Comparison of ENCODE assay signal across 1 cellular context in the genomic region with DNA sequence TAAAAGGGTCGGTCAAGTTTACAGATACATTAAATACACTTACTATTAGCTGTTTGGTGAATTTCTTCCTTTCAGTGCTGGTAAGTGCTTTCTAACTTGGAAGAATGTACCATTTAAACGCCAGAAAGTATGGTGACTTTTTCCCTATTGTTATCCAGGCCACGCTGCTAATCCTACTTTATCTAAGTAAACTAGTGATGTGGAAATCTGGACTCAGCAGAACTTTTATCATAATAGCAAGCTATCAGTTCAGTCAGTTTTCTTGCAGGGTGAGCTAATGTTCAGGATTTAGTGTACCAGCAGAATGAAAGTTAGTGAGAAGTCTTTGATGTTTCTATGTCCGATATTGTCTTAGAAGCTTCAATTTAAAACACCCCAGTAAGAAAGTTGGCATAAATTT.
A peak's percentile ranks its signal among the peaks of the same experiment; 100 is the strongest.
TF ChIP-seq lines count a peak whose summit lies in the region.

No MANE protein-coding gene starts in this region.

TF ChIP-seq in HepG2, 621 proteins besides CTCF, POLR2A, EP300 and RAD21 (continued from another document and continues in another):
- TF ChIP-seq, protein P1, sequence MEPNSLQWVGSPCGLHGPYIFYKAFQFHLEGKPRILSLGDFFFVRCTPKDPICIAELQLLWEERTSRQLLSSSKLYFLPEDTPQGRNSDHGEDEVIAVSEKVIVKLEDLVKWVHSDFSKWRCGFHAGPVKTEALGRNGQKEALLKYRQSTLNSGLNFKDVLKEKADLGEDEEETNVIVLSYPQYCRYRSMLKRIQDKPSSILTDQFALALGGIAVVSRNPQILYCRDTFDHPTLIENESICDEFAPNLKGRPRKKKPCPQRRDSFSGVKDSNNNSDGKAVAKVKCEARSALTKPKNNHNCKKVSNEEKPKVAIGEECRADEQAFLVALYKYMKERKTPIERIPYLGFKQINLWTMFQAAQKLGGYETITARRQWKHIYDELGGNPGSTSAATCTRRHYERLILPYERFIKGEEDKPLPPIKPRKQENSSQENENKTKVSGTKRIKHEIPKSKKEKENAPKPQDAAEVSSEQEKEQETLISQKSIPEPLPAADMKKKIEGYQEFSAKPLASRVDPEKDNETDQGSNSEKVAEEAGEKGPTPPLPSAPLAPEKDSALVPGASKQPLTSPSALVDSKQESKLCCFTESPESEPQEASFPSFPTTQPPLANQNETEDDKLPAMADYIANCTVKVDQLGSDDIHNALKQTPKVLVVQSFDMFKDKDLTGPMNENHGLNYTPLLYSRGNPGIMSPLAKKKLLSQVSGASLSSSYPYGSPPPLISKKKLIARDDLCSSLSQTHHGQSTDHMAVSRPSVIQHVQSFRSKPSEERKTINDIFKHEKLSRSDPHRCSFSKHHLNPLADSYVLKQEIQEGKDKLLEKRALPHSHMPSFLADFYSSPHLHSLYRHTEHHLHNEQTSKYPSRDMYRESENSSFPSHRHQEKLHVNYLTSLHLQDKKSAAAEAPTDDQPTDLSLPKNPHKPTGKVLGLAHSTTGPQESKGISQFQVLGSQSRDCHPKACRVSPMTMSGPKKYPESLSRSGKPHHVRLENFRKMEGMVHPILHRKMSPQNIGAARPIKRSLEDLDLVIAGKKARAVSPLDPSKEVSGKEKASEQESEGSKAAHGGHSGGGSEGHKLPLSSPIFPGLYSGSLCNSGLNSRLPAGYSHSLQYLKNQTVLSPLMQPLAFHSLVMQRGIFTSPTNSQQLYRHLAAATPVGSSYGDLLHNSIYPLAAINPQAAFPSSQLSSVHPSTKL (CRISPR knock-in tag; IDR thresholded peaks at IDR 0.05) = peak; percentile 83
- peak; percentile 91 for TF ChIP-seq SOX5 (CRISPR knock-in tag; IDR thresholded peaks at IDR 0.05; ENCODE audit: borderline replicate concordance)
- TF ChIP-seq ZNF737 (CRISPR knock-in tag; IDR thresholded peaks at IDR 0.05; ENCODE audit: borderline replicate concordance) = no peak
- TF ChIP-seq FOXJ3 (CRISPR knock-in tag; IDR thresholded peaks at IDR 0.05; ENCODE audit: borderline replicate concordance) = 0 out of 2 replicates have a peak, but pooled peaks have one; percentile 63
- TF ChIP-seq, protein P2, sequence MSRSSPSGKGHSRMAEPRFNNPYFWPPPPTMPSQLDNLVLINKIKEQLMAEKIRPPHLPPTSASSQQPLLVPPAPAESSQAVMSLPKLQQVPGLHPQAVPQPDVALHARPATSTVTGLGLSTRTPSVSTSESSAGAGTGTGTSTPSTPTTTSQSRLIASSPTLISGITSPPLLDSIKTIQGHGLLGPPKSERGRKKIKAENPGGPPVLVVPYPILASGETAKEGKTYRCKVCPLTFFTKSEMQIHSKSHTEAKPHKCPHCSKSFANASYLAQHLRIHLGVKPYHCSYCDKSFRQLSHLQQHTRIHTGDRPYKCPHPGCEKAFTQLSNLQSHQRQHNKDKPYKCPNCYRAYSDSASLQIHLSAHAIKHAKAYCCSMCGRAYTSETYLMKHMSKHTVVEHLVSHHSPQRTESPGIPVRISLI (CRISPR knock-in tag; IDR thresholded peaks at IDR 0.05; ENCODE audit: borderline replicate concordance) = no peak
- peak; percentile 98 for TF ChIP-seq PITX1 (CRISPR knock-in tag; IDR thresholded peaks at IDR 0.05)
- no peak for TF ChIP-seq PHF8 (CRISPR knock-in tag; IDR thresholded peaks at IDR 0.05)
- TF ChIP-seq HDAC2 (CRISPR knock-in tag; IDR thresholded peaks at IDR 0.05) = peak; percentile 71
- TF ChIP-seq, protein P3, sequence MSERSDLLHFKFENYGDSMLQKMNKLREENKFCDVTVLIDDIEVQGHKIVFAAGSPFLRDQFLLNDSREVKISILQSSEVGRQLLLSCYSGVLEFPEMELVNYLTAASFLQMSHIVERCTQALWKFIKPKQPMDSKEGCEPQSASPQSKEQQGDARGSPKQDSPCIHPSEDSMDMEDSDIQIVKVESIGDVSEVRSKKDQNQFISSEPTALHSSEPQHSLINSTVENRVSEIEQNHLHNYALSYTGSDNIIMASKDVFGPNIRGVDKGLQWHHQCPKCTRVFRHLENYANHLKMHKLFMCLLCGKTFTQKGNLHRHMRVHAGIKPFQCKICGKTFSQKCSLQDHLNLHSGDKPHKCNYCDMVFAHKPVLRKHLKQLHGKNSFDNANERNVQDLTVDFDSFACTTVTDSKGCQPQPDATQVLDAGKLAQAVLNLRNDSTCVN (CRISPR knock-in tag; IDR thresholded peaks at IDR 0.05; ENCODE audit: borderline replicate concordance) = no peak
- TF ChIP-seq ZEB1 (IDR thresholded peaks at IDR 0.05; ENCODE audit: insufficient replicate concordance, low read depth) = no peak
- no peak for TF ChIP-seq ZNF773 (CRISPR knock-in tag; IDR thresholded peaks at IDR 0.05; ENCODE audit: borderline replicate concordance)
- TF ChIP-seq, protein P4, sequence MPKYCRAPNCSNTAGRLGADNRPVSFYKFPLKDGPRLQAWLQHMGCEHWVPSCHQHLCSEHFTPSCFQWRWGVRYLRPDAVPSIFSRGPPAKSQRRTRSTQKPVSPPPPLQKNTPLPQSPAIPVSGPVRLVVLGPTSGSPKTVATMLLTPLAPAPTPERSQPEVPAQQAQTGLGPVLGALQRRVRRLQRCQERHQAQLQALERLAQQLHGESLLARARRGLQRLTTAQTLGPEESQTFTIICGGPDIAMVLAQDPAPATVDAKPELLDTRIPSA (CRISPR knock-in tag; IDR thresholded peaks at IDR 0.05; ENCODE audit: borderline replicate concordance) = no peak
- TF ChIP-seq ZFP36L2 (CRISPR knock-in tag; IDR thresholded peaks at IDR 0.05) = no peak
- no peak for TF ChIP-seq XRCC5 (optimal IDR thresholded peaks at IDR 0.05; ENCODE audit: low read length)
- TF ChIP-seq NR2F2 (IDR thresholded peaks at IDR 0.05; ENCODE audit: borderline replicate concordance, low read depth) = peak; percentile 21; the same call in 1 of the 2 replicates
- TF ChIP-seq, protein P5, sequence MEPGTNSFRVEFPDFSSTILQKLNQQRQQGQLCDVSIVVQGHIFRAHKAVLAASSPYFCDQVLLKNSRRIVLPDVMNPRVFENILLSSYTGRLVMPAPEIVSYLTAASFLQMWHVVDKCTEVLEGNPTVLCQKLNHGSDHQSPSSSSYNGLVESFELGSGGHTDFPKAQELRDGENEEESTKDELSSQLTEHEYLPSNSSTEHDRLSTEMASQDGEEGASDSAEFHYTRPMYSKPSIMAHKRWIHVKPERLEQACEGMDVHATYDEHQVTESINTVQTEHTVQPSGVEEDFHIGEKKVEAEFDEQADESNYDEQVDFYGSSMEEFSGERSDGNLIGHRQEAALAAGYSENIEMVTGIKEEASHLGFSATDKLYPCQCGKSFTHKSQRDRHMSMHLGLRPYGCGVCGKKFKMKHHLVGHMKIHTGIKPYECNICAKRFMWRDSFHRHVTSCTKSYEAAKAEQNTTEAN (CRISPR knock-in tag; conservative IDR thresholded peaks at IDR 0.05) = no peak
- TF ChIP-seq ZNF260 (CRISPR knock-in tag; IDR thresholded peaks at IDR 0.05; ENCODE audit: borderline replicate concordance, low read depth) = no peak
- TF ChIP-seq HMGA1 (CRISPR knock-in tag; conservative IDR thresholded peaks at IDR 0.05) = no peak
- TF ChIP-seq, protein P6, sequence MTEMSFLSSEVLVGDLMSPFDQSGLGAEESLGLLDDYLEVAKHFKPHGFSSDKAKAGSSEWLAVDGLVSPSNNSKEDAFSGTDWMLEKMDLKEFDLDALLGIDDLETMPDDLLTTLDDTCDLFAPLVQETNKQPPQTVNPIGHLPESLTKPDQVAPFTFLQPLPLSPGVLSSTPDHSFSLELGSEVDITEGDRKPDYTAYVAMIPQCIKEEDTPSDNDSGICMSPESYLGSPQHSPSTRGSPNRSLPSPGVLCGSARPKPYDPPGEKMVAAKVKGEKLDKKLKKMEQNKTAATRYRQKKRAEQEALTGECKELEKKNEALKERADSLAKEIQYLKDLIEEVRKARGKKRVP (CRISPR knock-in tag; IDR thresholded peaks at IDR 0.05) = no peak
- no peak for TF ChIP-seq ZNF451 (CRISPR knock-in tag; IDR thresholded peaks at IDR 0.05)
- no peak for TF ChIP-seq ZNF749 (CRISPR knock-in tag; IDR thresholded peaks at IDR 0.05; ENCODE audit: borderline replicate concordance)
- TF ChIP-seq, protein P7, sequence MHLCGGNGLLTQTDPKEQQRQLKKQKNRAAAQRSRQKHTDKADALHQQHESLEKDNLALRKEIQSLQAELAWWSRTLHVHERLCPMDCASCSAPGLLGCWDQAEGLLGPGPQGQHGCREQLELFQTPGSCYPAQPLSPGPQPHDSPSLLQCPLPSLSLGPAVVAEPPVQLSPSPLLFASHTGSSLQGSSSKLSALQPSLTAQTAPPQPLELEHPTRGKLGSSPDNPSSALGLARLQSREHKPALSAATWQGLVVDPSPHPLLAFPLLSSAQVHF (CRISPR knock-in tag; IDR thresholded peaks at IDR 0.05) = no peak
- peak; percentile 30; the same call in 1 of the 2 replicates for TF ChIP-seq FOXO1 (CRISPR knock-in tag; IDR thresholded peaks at IDR 0.05)
- TF ChIP-seq, protein P8, sequence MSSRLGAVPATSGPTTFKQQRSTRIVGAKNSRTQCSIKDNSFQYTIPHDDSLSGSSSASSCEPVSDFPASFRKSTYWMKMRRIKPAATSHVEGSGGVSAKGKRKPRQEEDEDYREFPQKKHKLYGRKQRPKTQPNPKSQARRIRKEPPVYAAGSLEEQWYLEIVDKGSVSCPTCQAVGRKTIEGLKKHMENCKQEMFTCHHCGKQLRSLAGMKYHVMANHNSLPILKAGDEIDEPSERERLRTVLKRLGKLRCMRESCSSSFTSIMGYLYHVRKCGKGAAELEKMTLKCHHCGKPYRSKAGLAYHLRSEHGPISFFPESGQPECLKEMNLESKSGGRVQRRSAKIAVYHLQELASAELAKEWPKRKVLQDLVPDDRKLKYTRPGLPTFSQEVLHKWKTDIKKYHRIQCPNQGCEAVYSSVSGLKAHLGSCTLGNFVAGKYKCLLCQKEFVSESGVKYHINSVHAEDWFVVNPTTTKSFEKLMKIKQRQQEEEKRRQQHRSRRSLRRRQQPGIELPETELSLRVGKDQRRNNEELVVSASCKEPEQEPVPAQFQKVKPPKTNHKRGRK (CRISPR knock-in tag; IDR thresholded peaks at IDR 0.05) = no peak
- no peak for TF ChIP-seq ETV5 (CRISPR knock-in tag; IDR thresholded peaks at IDR 0.05; ENCODE audit: borderline replicate concordance)
- TF ChIP-seq BRCA1 (CRISPR knock-in tag; IDR thresholded peaks at IDR 0.05) = no peak
- no peak for TF ChIP-seq TSC22D2 (CRISPR knock-in tag; IDR thresholded peaks at IDR 0.05; ENCODE audit: borderline replicate concordance)
- TF ChIP-seq, protein P9, sequence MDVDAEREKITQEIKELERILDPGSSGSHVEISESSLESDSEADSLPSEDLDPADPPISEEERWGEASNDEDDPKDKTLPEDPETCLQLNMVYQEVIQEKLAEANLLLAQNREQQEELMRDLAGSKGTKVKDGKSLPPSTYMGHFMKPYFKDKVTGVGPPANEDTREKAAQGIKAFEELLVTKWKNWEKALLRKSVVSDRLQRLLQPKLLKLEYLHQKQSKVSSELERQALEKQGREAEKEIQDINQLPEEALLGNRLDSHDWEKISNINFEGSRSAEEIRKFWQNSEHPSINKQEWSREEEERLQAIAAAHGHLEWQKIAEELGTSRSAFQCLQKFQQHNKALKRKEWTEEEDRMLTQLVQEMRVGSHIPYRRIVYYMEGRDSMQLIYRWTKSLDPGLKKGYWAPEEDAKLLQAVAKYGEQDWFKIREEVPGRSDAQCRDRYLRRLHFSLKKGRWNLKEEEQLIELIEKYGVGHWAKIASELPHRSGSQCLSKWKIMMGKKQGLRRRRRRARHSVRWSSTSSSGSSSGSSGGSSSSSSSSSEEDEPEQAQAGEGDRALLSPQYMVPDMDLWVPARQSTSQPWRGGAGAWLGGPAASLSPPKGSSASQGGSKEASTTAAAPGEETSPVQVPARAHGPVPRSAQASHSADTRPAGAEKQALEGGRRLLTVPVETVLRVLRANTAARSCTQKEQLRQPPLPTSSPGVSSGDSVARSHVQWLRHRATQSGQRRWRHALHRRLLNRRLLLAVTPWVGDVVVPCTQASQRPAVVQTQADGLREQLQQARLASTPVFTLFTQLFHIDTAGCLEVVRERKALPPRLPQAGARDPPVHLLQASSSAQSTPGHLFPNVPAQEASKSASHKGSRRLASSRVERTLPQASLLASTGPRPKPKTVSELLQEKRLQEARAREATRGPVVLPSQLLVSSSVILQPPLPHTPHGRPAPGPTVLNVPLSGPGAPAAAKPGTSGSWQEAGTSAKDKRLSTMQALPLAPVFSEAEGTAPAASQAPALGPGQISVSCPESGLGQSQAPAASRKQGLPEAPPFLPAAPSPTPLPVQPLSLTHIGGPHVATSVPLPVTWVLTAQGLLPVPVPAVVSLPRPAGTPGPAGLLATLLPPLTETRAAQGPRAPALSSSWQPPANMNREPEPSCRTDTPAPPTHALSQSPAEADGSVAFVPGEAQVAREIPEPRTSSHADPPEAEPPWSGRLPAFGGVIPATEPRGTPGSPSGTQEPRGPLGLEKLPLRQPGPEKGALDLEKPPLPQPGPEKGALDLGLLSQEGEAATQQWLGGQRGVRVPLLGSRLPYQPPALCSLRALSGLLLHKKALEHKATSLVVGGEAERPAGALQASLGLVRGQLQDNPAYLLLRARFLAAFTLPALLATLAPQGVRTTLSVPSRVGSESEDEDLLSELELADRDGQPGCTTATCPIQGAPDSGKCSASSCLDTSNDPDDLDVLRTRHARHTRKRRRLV (CRISPR knock-in tag; IDR thresholded peaks at IDR 0.05) = no peak
- no peak for TF ChIP-seq CENPT (CRISPR knock-in tag; IDR thresholded peaks at IDR 0.05; ENCODE audit: low read depth)
- TF ChIP-seq NFKBIZ (CRISPR knock-in tag; IDR thresholded peaks at IDR 0.05) = no peak
- TF ChIP-seq ZNF552 (CRISPR knock-in tag; IDR thresholded peaks at IDR 0.05; ENCODE audit: borderline replicate concordance) = no peak
- no peak for TF ChIP-seq MXI1 (IDR thresholded peaks at IDR 0.05; ENCODE audit: borderline replicate concordance, low read depth, low read length)
- 0 out of 2 replicates have a peak, but pooled peaks have one; percentile 41 for TF ChIP-seq POGZ (CRISPR knock-in tag; IDR thresholded peaks at IDR 0.05)
- TF ChIP-seq SALL1 (CRISPR knock-in tag; IDR thresholded peaks at IDR 0.05) = peak; percentile 22; the same call in 1 of the 2 replicates
- TF ChIP-seq MEIS2 (CRISPR knock-in tag; IDR thresholded peaks at IDR 0.05) = no peak
- TF ChIP-seq, protein P10, sequence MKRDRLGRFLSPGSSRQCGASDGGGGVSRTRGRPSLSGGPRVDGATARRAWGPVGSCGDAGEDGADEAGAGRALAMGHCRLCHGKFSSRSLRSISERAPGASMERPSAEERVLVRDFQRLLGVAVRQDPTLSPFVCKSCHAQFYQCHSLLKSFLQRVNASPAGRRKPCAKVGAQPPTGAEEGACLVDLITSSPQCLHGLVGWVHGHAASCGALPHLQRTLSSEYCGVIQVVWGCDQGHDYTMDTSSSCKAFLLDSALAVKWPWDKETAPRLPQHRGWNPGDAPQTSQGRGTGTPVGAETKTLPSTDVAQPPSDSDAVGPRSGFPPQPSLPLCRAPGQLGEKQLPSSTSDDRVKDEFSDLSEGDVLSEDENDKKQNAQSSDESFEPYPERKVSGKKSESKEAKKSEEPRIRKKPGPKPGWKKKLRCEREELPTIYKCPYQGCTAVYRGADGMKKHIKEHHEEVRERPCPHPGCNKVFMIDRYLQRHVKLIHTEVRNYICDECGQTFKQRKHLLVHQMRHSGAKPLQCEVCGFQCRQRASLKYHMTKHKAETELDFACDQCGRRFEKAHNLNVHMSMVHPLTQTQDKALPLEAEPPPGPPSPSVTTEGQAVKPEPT (CRISPR knock-in tag; IDR thresholded peaks at IDR 0.05; ENCODE audit: low read depth) = no peak
- no peak for TF ChIP-seq RBM39 (IDR thresholded peaks at IDR 0.05; ENCODE audit: low read depth, low read length, poor library complexity, severe bottlenecking)
- TF ChIP-seq, protein P11, sequence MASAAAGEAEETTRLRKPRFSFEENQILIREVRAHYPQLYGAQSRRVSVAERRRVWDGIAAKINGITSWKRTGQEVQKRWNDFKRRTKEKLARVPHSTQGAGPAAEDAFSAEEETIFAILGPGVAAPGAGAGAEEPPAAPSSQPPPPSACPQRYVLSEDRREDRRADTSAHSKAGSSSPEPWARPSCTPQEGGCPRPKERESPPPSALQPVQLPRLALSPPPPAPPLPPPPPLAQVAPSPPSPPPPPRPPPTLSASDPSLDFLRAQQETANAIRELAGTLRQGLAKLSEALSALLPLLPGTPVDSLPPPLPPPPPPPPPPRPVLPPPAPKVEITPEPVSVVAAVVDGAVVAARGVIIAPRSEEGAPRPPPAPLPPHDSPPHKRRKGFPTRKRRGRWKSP (CRISPR knock-in tag; IDR thresholded peaks at IDR 0.05) = no peak
